In the genomic region with DNA sequence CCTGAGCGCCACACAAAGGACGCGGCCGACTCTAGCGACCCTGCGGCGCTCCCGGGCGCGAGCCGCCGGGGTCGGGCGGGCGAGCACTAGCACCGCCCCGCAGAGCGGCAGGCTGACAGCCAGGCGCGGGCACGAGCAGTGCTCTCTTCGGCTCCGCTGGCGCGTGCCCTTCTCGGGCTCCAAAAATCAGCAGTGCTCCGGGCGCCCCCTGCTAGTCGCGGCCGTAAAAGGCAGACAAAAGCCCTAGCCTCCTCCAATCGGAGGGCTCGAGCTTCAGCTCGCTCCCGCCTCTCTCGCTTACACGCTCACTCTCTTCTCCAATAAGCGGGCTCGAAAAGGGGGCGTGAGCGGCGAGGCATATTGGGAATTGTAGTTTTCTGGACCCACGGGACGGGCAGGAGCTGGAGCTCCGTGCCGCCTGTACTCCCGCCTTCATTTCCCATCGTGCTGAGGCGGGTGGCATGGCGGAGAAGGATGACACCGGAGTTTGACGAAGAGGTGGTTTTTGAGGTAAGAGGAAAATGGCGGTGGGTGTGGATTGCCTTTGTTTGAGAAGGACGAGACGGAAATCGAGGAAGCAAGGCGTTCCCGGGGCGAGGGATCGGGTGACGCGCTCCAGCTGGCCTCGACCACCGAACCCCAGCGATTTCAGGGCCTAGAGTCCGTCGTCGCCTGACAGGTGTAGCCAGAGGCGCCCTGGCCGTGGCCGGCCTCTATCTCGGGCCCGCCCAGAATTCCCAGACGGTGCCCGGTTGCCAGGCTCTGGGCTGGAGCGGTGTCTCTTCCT, we compare ENCODE assay signal across 8 cellular contexts. TPM values are rescaled to one million over a fixed set of nuclear protein-coding genes. Genes with fewer than 3 reads are reported as not detected.
A peak's percentile ranks its signal among the peaks of the same experiment; 100 is the strongest.
DNase-seq lines count a peak whose midpoint lies in the region; TF ChIP-seq lines count a peak whose summit lies in the region.

A gene (minus strand): TSS at position 91 of the 787 bp plus-strand sequence. CDS start 227 bp downstream, outside the sequence.
A gene with protein sequence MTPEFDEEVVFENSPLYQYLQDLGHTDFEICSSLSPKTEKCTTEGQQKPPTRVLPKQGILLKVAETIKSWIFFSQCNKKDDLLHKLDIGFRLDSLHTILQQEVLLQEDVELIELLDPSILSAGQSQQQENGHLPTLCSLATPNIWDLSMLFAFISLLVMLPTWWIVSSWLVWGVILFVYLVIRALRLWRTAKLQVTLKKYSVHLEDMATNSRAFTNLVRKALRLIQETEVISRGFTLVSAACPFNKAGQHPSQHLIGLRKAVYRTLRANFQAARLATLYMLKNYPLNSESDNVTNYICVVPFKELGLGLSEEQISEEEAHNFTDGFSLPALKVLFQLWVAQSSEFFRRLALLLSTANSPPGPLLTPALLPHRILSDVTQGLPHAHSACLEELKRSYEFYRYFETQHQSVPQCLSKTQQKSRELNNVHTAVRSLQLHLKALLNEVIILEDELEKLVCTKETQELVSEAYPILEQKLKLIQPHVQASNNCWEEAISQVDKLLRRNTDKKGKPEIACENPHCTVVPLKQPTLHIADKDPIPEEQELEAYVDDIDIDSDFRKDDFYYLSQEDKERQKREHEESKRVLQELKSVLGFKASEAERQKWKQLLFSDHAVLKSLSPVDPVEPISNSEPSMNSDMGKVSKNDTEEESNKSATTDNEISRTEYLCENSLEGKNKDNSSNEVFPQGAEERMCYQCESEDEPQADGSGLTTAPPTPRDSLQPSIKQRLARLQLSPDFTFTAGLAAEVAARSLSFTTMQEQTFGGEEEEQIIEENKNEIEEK (plus strand): TSS at position 431 of the 787 bp plus-strand sequence. CDS start 44 bp downstream, at position 475.

- peak; percentile 80 for TF ChIP-seq CTCF in HFFc6 (IDR thresholded peaks at IDR 0.05)

- peak within 1 kb of the TSS; percentile 96 for H3K4me3 Mint-ChIP-seq in HFFc6
- H3K4me3 Mint-ChIP-seq in activated naive CD4-positive, alpha-beta T cell treated with anti-CD3 and anti-CD28 coated beads, Interleukin-2, amount 50 U/mL, for 24 hours: peak within 1 kb of the TSS; percentile 97

- H3K36me3 Mint-ChIP-seq in HFFc6 (ENCODE audit: low read depth): peaks cover 15% of the 10 kb centered on the region
- H3K36me3 Mint-ChIP-seq in activated naive CD4-positive, alpha-beta T cell treated with anti-CD3 and anti-CD28 coated beads, Interleukin-2, amount 50 U/mL, for 24 hours: no peaks in the 10 kb centered on the region

- no peaks in the 10 kb centered on the region for H3K9me3 Mint-ChIP-seq in HFFc6
- no peaks in the 10 kb centered on the region for H3K9me3 Mint-ChIP-seq in activated naive CD4-positive, alpha-beta T cell treated with anti-CD3 and anti-CD28 coated beads, Interleukin-2, amount 50 U/mL, for 24 hours

- H3K27me3 Mint-ChIP-seq in HFFc6 (ENCODE audit: insufficient read depth): no peaks in the 10 kb centered on the region; the same call in 1 of the 2 replicates
- no peaks in the 10 kb centered on the region for H3K27me3 Mint-ChIP-seq in activated naive CD4-positive, alpha-beta T cell treated with anti-CD3 and anti-CD28 coated beads, Interleukin-2, amount 50 U/mL, for 24 hours

- DNase-seq in HFFc6: peak; percentile 99
- peak; percentile 99 for DNase-seq in NAMALWA (ENCODE audit: low spot score)
- DNase-seq in SK-N-DZ (ENCODE audit: low spot score): peak; percentile 100
- DNase-seq in germinal center (ENCODE audit: low spot score): peak; percentile 97
- peak; percentile 95 for DNase-seq in non-pigmented ciliary epithelial cell (ENCODE audit: low read depth)
- peak; percentile 100 for DNase-seq in superior temporal gyrus (ENCODE audit: extremely low spot score)

- peak within 1 kb of the TSS; percentile 96 for H3K27ac Mint-ChIP-seq in HFFc6
- H3K27ac Mint-ChIP-seq in activated naive CD4-positive, alpha-beta T cell treated with anti-CD3 and anti-CD28 coated beads, Interleukin-2, amount 50 U/mL, for 24 hours: peak within 1 kb of the TSS; percentile 98

- H3K4me3 ChIP-seq in GM08714 (ENCODE audit: low read length): peak within 1 kb of the TSS; percentile 91

- peaks cover 58% of the 10 kb centered on the region for H3K4me1 Mint-ChIP-seq in HFFc6 (ENCODE audit: low read depth)
- H3K4me1 Mint-ChIP-seq in activated naive CD4-positive, alpha-beta T cell treated with anti-CD3 and anti-CD28 coated beads, Interleukin-2, amount 50 U/mL, for 24 hours: peaks cover 47% of the 10 kb centered on the region

RNA-seq across cellular contexts. Expression of the first gene that starts in this region (rescaled TPM):
- 1 to 10 TPM; 5.5 to 6.6 (median 6.0) TPM for total RNA-seq in HFFc6 (2021; fragmentation: NEBNext Ultra II Directional; extraction: Animal tissue kit (Norgen Biotek cat#: 25700))
- polyA plus RNA-seq in SK-N-DZ (2014; cell fraction: cytosol; rRNA removed): 8.5 and 10.7 TPM in 2 replicates
- polyA plus RNA-seq in SK-N-DZ (2014; cell fraction: nucleus; rRNA removed): 9.6 and 16.9 TPM in 2 replicates

RNA-seq across cellular contexts. Expression of the second gene that starts in this region (rescaled TPM):
- 10 to 100 TPM; 61.8 to 69.0 (median 66.2) TPM for total RNA-seq in HFFc6 (2021; fragmentation: NEBNext Ultra II Directional; extraction: Animal tissue kit (Norgen Biotek cat#: 25700))
- polyA plus RNA-seq in SK-N-DZ (2014; cell fraction: cytosol; rRNA removed): 92.2 and 93.8 TPM in 2 replicates
- 72.4 and 76.2 TPM in 2 replicates for polyA plus RNA-seq in SK-N-DZ (2014; cell fraction: nucleus; rRNA removed)

Comparison
In these comparisons a context has a peak if more than half of its experiments do, and no peak if none do; other contexts are left out.
1. Peak in every context shown above with its lines: DNase-seq and H3K4me3 ChIP-seq.